Comparison of ENCODE assay signal across 19 cellular contexts in genomic region chr6:128456510-128457244, GRCh38.
"Had no signal": no experiment of that assay in that cellular context is flagged by ENCODE, and none has a peak within 500 bp of the region (broad histone marks: within the 10 kb centered on the region; RNA-seq: fewer than 3 reads in every experiment).

No MANE protein-coding gene starts in this region.

- FAIRE-seq: pancreas, TTC549 had no signal

- ATAC-seq: activated CD4-positive, alpha-beta T cell treated with anti-CD3 and anti-CD28 coated beads for 36 hours; activated T-cell treated with anti-CD3 and anti-CD28 coated beads, Interleukin-2, amount 50 U/mL, for 4 hours; pancreas; psoas muscle; stimulated activated naive CD8-positive, alpha-beta T cell treated with anti-CD3 and anti-CD28 coated beads, Interleukin-15, Interleukin-2, amounts not matched to agents 100 U/mL and 50 U/mL, for 24 hours had no signal

- DNase-seq: activated B cell treated with CpG ODN at 0.5 μM for 24 hours; activated CD4-positive, alpha-beta T cell treated with anti-CD3 and anti-CD28 coated beads for 36 hours; activated CD4-positive, alpha-beta T cell treated with anti-CD3 and anti-CD28 coated beads, Interleukin-2, amount 50 U/mL, for 48 hours; activated CD8-positive, alpha-beta memory T cell treated with anti-CD3 and anti-CD28 coated beads, Interleukin-2, amount 50 U/mL, for 48 hours; activated naive CD4-positive, alpha-beta T cell; activated T-cell treated with anti-CD3 and anti-CD28 coated beads, Interleukin-2, amount 50 U/mL, for 4 hours; adrenal gland; central memory CD4-positive, alpha-beta T cell; dermis blood vessel endothelial cell; effector memory CD4-positive, alpha-beta T cell; foreskin melanocyte; immature natural killer cell; pancreas; psoas muscle; stimulated activated CD4-positive, alpha-beta T cell treated with anti-CD3 and anti-CD28 coated beads, Interleukin-12 subunit alpha, Interleukin-12 subunit beta, amount 100 ng/mL, for 4 hours; stimulated activated CD4-positive, alpha-beta T cell treated with anti-CD3 and anti-CD28 coated beads, Interleukin-4, amount 100 ng/mL, for 4 hours; stimulated activated naive CD8-positive, alpha-beta T cell treated with anti-CD3 and anti-CD28 coated beads, Interleukin-15, Interleukin-2, amounts not matched to agents 100 U/mL and 50 U/mL, for 24 hours; upper lobe of left lung had no signal
